In the genomic region with DNA sequence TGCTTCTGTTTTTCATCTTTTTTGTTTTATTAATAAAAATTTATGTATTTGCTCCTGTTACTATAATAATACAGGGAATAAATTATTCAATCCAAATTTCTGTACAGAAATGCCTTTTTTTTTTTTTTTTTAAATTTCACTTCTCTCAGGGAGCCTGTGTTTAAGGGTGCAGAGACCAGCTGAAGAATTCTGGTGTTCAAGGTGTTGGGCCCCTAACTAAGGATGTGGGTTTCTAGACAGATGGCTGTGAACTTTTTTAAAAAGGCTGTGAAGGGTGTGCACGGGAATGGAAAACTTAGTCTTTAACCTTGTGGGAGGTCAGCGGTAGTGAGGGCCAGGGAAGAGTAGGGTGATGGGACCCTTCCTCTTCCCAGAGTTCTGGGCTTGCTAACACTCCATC, we compare ENCODE assay signal across 10 cellular contexts. TPM values are rescaled to one million over a fixed set of nuclear protein-coding genes. Genes with fewer than 3 reads are reported as not detected.
A peak's percentile ranks its signal among the peaks of the same experiment; 100 is the strongest.
DNase-seq lines count a peak whose midpoint lies in the region; ATAC-seq lines count a peak whose summit lies in the region.
"Had no signal": no experiment of that assay in that cellular context is flagged by ENCODE, and none has a peak within 500 bp of the region (broad histone marks: within the 10 kb centered on the region; RNA-seq: fewer than 3 reads in every experiment).

No MANE protein-coding gene starts in this region.

- no peaks in the 10 kb centered on the region for H3K9me3 ChIP-seq in thymus (ENCODE audit: control insufficient read depth)

- WGBS in mesendoderm (ENCODE audit: extremely low coverage, insufficient coverage, low lambda C conversion rate), result no CpG with 5 or more reads among the region's 2 CpGs
- 44% methylated on average over 2 of the region's 2 CpGs for WGBS in thymus

- H3K4me1 Mint-ChIP-seq in activated T-cell treated with anti-CD3 and anti-CD28 coated beads, Interleukin-2, amount 50 U/mL, for 24 hours (ENCODE audit: low read depth), result peaks cover 29% of the 10 kb centered on the region
- H3K4me1 Mint-ChIP-seq in activated T-helper 2 cell treated with anti-CD3 and anti-CD28 coated beads, Interferon-gamma antibody, Interleukin-2, Interleukin-4, amounts not matched to agents 10 μg/mL and 5 μg/mL and 100 μg/mL, durations not matched to agents 14 hours and 24 hours and 36 hours (ENCODE audit: low read depth), result peaks cover 11% of the 10 kb centered on the region

- no peak overlapping the region for H4K5ac ChIP-seq in mesendoderm (ENCODE audit: low read length)

- H3K36me3 Mint-ChIP-seq in activated T-cell treated with anti-CD3 and anti-CD28 coated beads, Interleukin-2, amount 50 U/mL, for 24 hours (ENCODE audit: low read depth), result peaks cover 53% of the 10 kb centered on the region
- peaks cover 32% of the 10 kb centered on the region for H3K36me3 Mint-ChIP-seq in activated T-helper 2 cell treated with anti-CD3 and anti-CD28 coated beads, Interferon-gamma antibody, Interleukin-2, Interleukin-4, amounts not matched to agents 10 μg/mL and 5 μg/mL and 100 μg/mL, durations not matched to agents 14 hours and 24 hours and 36 hours (ENCODE audit: low read depth)

- H3K27me3 ChIP-seq in mesendoderm (ENCODE audit: insufficient read depth, low read length, poor library complexity) (no peaks in the 10 kb centered on the region), thymus (ENCODE audit: control insufficient read depth, insufficient read depth) (no peaks in the 10 kb centered on the region)

- H3K4ac ChIP-seq in mesendoderm (ENCODE audit: low read depth, low read length), result no peak overlapping the region

- H3K27ac Mint-ChIP-seq in activated T-cell treated with anti-CD3 and anti-CD28 coated beads, Interleukin-2, amount 50 U/mL, for 24 hours, result no peak overlapping the region
- H3K27ac Mint-ChIP-seq in activated T-helper 2 cell treated with anti-CD3 and anti-CD28 coated beads, Interferon-gamma antibody, Interleukin-2, Interleukin-4, amounts not matched to agents 10 μg/mL and 5 μg/mL and 100 μg/mL, durations not matched to agents 14 hours and 24 hours and 36 hours, result no peak overlapping the region

- peaks cover 1% of the 10 kb centered on the region for H3K36me3 ChIP-seq in mesendoderm (ENCODE audit: control insufficient read depth, insufficient read depth, low read length)
- H3K36me3 ChIP-seq in thymus (ENCODE audit: control insufficient read depth, insufficient read depth), result peaks cover 45% of the 10 kb centered on the region

- H3K56ac ChIP-seq in mesendoderm (ENCODE audit: low read length), result peak overlapping the region; percentile 36

- H3K23ac ChIP-seq in mesendoderm (ENCODE audit: low read length), result no peak overlapping the region

- H2BK5ac ChIP-seq in mesendoderm (ENCODE audit: low read length), result no peak overlapping the region

- peak overlapping the region; percentile 18 for H3K27ac ChIP-seq in mesendoderm (ENCODE audit: low read depth, low read length)
- H3K27ac ChIP-seq in thymus (ENCODE audit: low read depth), result peak overlapping the region; percentile 38

- H3K4me1 ChIP-seq in mesendoderm (ENCODE audit: control insufficient read depth, low read depth, low read length) (peaks cover 8% of the 10 kb centered on the region), thymus (ENCODE audit: control insufficient read depth, insufficient read depth, low read length) (peaks cover 24% of the 10 kb centered on the region)

- peak overlapping the region; percentile 79 for H3K4me3 Mint-ChIP-seq in activated T-cell treated with anti-CD3 and anti-CD28 coated beads, Interleukin-2, amount 50 U/mL, for 24 hours
- peak overlapping the region; percentile 75 for H3K4me3 Mint-ChIP-seq in activated T-helper 2 cell treated with anti-CD3 and anti-CD28 coated beads, Interferon-gamma antibody, Interleukin-2, Interleukin-4, amounts not matched to agents 10 μg/mL and 5 μg/mL and 100 μg/mL, durations not matched to agents 14 hours and 24 hours and 36 hours (ENCODE audit: low read depth)

- H4K8ac ChIP-seq in mesendoderm (ENCODE audit: low read depth, low read length), result no peak overlapping the region

- H3K18ac ChIP-seq in mesendoderm (ENCODE audit: low read length), result no peak overlapping the region

- no peak overlapping the region for H3K4me2 ChIP-seq in mesendoderm (ENCODE audit: low read length)

- intact Hi-C loops in activated T-helper 2 cell treated with anti-CD3 and anti-CD28 coated beads, Interferon-gamma antibody, Interleukin-2, Interleukin-4, amounts not matched to agents 10 μg/mL and 5 μg/mL and 100 μg/mL, durations not matched to agents 14 hours and 24 hours and 36 hours (cut with micrococcal nuclease), result no loop called here

- no peak overlapping the region for H2AK5ac ChIP-seq in mesendoderm (ENCODE audit: low read length)

- DNase-seq in activated T-cell treated with anti-CD3 and anti-CD28 coated beads, Interleukin-2, amount 50 U/mL, for 24 hours, result no peak
- DNase-seq in activated T-cell treated with anti-CD3 and anti-CD28 coated beads for 4 hours (no peak), mesendoderm (no peak)
- DNase-seq in activated T-helper 2 cell treated with anti-CD3 and anti-CD28 coated beads, Interferon-gamma antibody, Interleukin-2, Interleukin-4, amounts not matched to agents 10 μg/mL and 5 μg/mL and 100 μg/mL, durations not matched to agents 14 hours and 24 hours and 36 hours (ENCODE audit: low spot score), result no peak
- DNase-seq: NCI-H345 had no signal

- peaks cover 4% of the 10 kb centered on the region for H3K79me1 ChIP-seq in mesendoderm (ENCODE audit: low read length)

- H2BK120ac ChIP-seq in mesendoderm (ENCODE audit: low read depth, low read length), result no peak overlapping the region

- no peak overlapping the region for H2BK15ac ChIP-seq in mesendoderm (replicated peaks; ENCODE audit: low read depth)

- H3K9ac ChIP-seq in mesendoderm (ENCODE audit: low read length), result no peak overlapping the region

- no peaks in the 10 kb centered on the region for H3K27me3 Mint-ChIP-seq in activated T-cell treated with anti-CD3 and anti-CD28 coated beads, Interleukin-2, amount 50 U/mL, for 24 hours
- H3K27me3 Mint-ChIP-seq in activated T-helper 2 cell treated with anti-CD3 and anti-CD28 coated beads, Interferon-gamma antibody, Interleukin-2, Interleukin-4, amounts not matched to agents 10 μg/mL and 5 μg/mL and 100 μg/mL, durations not matched to agents 14 hours and 24 hours and 36 hours (ENCODE audit: low read depth), result no peaks in the 10 kb centered on the region

- ATAC-seq in GM18511 (IDR thresholded peaks at IDR 0.05; ENCODE audit: unreplicated experiment) (no peak), GM19463 (IDR thresholded peaks at IDR 0.05; ENCODE audit: unreplicated experiment) (no peak), GM21526 (IDR thresholded peaks at IDR 0.05; ENCODE audit: low FRiP score, unreplicated experiment) (no peak)
- ATAC-seq: HepG2 had no signal

- no peaks in the 10 kb centered on the region for H3K9me3 Mint-ChIP-seq in activated T-cell treated with anti-CD3 and anti-CD28 coated beads, Interleukin-2, amount 50 U/mL, for 24 hours
- H3K9me3 Mint-ChIP-seq in activated T-helper 2 cell treated with anti-CD3 and anti-CD28 coated beads, Interferon-gamma antibody, Interleukin-2, Interleukin-4, amounts not matched to agents 10 μg/mL and 5 μg/mL and 100 μg/mL, durations not matched to agents 14 hours and 24 hours and 36 hours, result no peaks in the 10 kb centered on the region

- H3K4me3 ChIP-seq in mesendoderm (ENCODE audit: low read length) (no peak overlapping the region), thymus (ENCODE audit: low read length) (no peak overlapping the region)

- no peaks in the 10 kb centered on the region for H3K79me2 ChIP-seq in mesendoderm (ENCODE audit: control insufficient read depth, insufficient read depth, low read length)

RNA-seq across cellular contexts. Expression of a gene that starts 1.3 kb away (rescaled TPM):
- 17.7 and 21.7 TPM in 2 replicates for total RNA-seq in activated T-helper 2 cell treated with anti-CD3 and anti-CD28 coated beads, Interferon-gamma antibody, Interleukin-2, Interleukin-4, amounts not matched to agents 10 μg/mL and 5 μg/mL and 100 μg/mL, durations not matched to agents 14 hours and 24 hours and 36 hours
- polyA plus RNA-seq in mesendoderm (2013, experiment 1 of 2), result 29.5 TPM
- 29.5 TPM for polyA plus RNA-seq in mesendoderm (2013, experiment 2 of 2)
- polyA plus RNA-seq in thymus, result 36.8 TPM

RNA-seq across cellular contexts. Expression of a gene that starts 7.9 kb away (rescaled TPM):
- 1.9 and 2.3 TPM in 2 replicates for total RNA-seq in activated T-helper 2 cell treated with anti-CD3 and anti-CD28 coated beads, Interferon-gamma antibody, Interleukin-2, Interleukin-4, amounts not matched to agents 10 μg/mL and 5 μg/mL and 100 μg/mL, durations not matched to agents 14 hours and 24 hours and 36 hours
- polyA plus RNA-seq in mesendoderm (2013, experiment 1 of 2), result 0.67 TPM
- 0.63 TPM for polyA plus RNA-seq in mesendoderm (2013, experiment 2 of 2)
- polyA plus RNA-seq in thymus, result 8.5 TPM

RNA-seq across cellular contexts. Expression of a gene that starts 12.3 kb away (rescaled TPM):
- 23.2 and 24.6 TPM in 2 replicates for total RNA-seq in activated T-helper 2 cell treated with anti-CD3 and anti-CD28 coated beads, Interferon-gamma antibody, Interleukin-2, Interleukin-4, amounts not matched to agents 10 μg/mL and 5 μg/mL and 100 μg/mL, durations not matched to agents 14 hours and 24 hours and 36 hours
- polyA plus RNA-seq in mesendoderm (2013, experiment 1 of 2), result 18.6 TPM
- 18.6 TPM for polyA plus RNA-seq in mesendoderm (2013, experiment 2 of 2)
- polyA plus RNA-seq in thymus, result 14.4 TPM

RNA-seq across cellular contexts. Expression of a gene that starts 29.7 kb away (rescaled TPM):
- 10.8 and 11.3 TPM in 2 replicates for total RNA-seq in activated T-helper 2 cell treated with anti-CD3 and anti-CD28 coated beads, Interferon-gamma antibody, Interleukin-2, Interleukin-4, amounts not matched to agents 10 μg/mL and 5 μg/mL and 100 μg/mL, durations not matched to agents 14 hours and 24 hours and 36 hours
- 0.37 TPM for polyA plus RNA-seq in mesendoderm (2013, experiment 1 of 2)
- 0.49 TPM for polyA plus RNA-seq in mesendoderm (2013, experiment 2 of 2)
- 1.3 TPM for polyA plus RNA-seq in thymus

RNA-seq across cellular contexts. Expression of a gene that starts 53.5 kb away (rescaled TPM):
- 3.0 and 3.4 TPM in 2 replicates for total RNA-seq in activated T-helper 2 cell treated with anti-CD3 and anti-CD28 coated beads, Interferon-gamma antibody, Interleukin-2, Interleukin-4, amounts not matched to agents 10 μg/mL and 5 μg/mL and 100 μg/mL, durations not matched to agents 14 hours and 24 hours and 36 hours
- polyA plus RNA-seq in mesendoderm (2013, experiment 1 of 2), result 2.4 TPM
- polyA plus RNA-seq in mesendoderm (2013, experiment 2 of 2), result 2.6 TPM
- polyA plus RNA-seq in thymus, result 0.27 TPM
